Comparison of ENCODE assay signal across 8 cellular contexts in genomic region chr1:211326528-211327340, GRCh38. TPM values are rescaled to one million over a fixed set of nuclear protein-coding genes. Genes with fewer than 3 reads are reported as not detected.
DNase-seq lines count a peak whose midpoint lies in the region; ATAC-seq and TF ChIP-seq lines count a peak whose summit lies in the region.

Gene TRAF5 (plus strand): TSS chr1:211326833. CDS start chr1:211353240, 26,407 bp downstream.

- intact Hi-C loops in natural killer cell (cut with micrococcal nuclease) (loop anchor here (2.0 kb wide), 1 partner anchor 56 kb away; no protein-coding TSS in a partner anchor), transverse colon (cut with DNase I; ENCODE audit: low total_unique reads) (no loop called here)

- in situ Hi-C loops in transverse colon (cut with MboI; ENCODE audit: low pct_ligation_motif_present in 1 of 4, low pct_unique_long_range_greater_than_20kb in 1 of 4, low sequenced_read_pairs in 3 of 4): loop anchor here (10.0 kb wide), 3 partner anchors 148 to 328 kb away; no protein-coding TSS in a partner anchor

- H3K27me3 Mint-ChIP-seq in activated T-cell treated with anti-CD3 and anti-CD28 coated beads, Interleukin-2, amount 50 U/mL, for 24 hours: no peaks in the 10 kb centered on the region
- no peaks in the 10 kb centered on the region for H3K27me3 Mint-ChIP-seq in natural killer cell (ENCODE audit: low read depth in 2 of 2)

- DNase-seq in NCI-H2081 (lab: John Stamatoyannopoulos, UW) (peak; percentile 43 to 44), NCI-H2081 treated with DMSO at 0.1 percent for 48 hours (lab: John Stamatoyannopoulos, UW) (no peak), NCI-H510A treated with DMSO at 0.1 percent for 48 hours (lab: John Stamatoyannopoulos, UW) (peak; percentile 28), fibroblast of mammary gland (ENCODE audit: low read depth) (peak; percentile 56), natural killer cell (peak; percentile 48), transverse colon (peak; percentile 70)
- DNase-seq in activated T-cell treated with anti-CD3 and anti-CD28 coated beads, Interleukin-2, amount 50 U/mL, for 24 hours: peak; percentile 75

- peak within 1 kb of the TSS; percentile 88 to 95 (median 92) for H3K27ac ChIP-seq in transverse colon

- H3K27me3 ChIP-seq in transverse colon: no peaks in the 10 kb centered on the region

- no peaks in the 10 kb centered on the region for H3K36me3 ChIP-seq in transverse colon

- H3K36me3 Mint-ChIP-seq in activated T-cell treated with anti-CD3 and anti-CD28 coated beads, Interleukin-2, amount 50 U/mL, for 24 hours (ENCODE audit: low read depth): peaks cover 26% of the 10 kb centered on the region
- H3K36me3 Mint-ChIP-seq in natural killer cell: no peaks in the 10 kb centered on the region

- TF ChIP-seq CTCF in fibroblast of mammary gland (conservative IDR thresholded peaks at IDR 0.05; ENCODE audit: control insufficient read depth, insufficient read depth, low read depth, low read length) (no peak), natural killer cell (IDR thresholded peaks at IDR 0.05) (no peak), transverse colon (IDR thresholded peaks at IDR 0.05) (no peak)

- ATAC-seq in HG02642 (IDR thresholded peaks at IDR 0.05; ENCODE audit: poor library complexity, unreplicated experiment): peak; percentile 41
- ATAC-seq in natural killer cell: peak; percentile 61 to 65 (median 62)

- TF ChIP-seq EP300 in transverse colon (IDR thresholded peaks at IDR 0.05; ENCODE audit: low read depth): no peak

- peak within 1 kb of the TSS; percentile 96 for H3K27ac Mint-ChIP-seq in activated T-cell treated with anti-CD3 and anti-CD28 coated beads, Interleukin-2, amount 50 U/mL, for 24 hours
- peak within 1 kb of the TSS; percentile 90 to 96 for H3K27ac Mint-ChIP-seq in natural killer cell

- TF ChIP-seq POLR2A in transverse colon (IDR thresholded peaks at IDR 0.05): no peak

- peaks cover 12 to 54% (median 45%) of the 10 kb centered on the region in 4 donors for H3K4me1 ChIP-seq in transverse colon

- WGBS in transverse colon (ENCODE audit: low coverage in 1 of 2), 2 donors: 1% methylated on average over 24 of the region's 91 CpGs; no CpG with 5 or more reads in 1 of the 2 donors

- H3K4me3 ChIP-seq in fibroblast of mammary gland (ENCODE audit: control insufficient read depth, low read depth, low read length) (peak within 1 kb of the TSS; percentile 65), transverse colon (peak within 1 kb of the TSS; percentile 80 to 94 (median 84))

- no peaks in the 10 kb centered on the region for H3K9me3 Mint-ChIP-seq in activated T-cell treated with anti-CD3 and anti-CD28 coated beads, Interleukin-2, amount 50 U/mL, for 24 hours
- no peaks in the 10 kb centered on the region for H3K9me3 Mint-ChIP-seq in natural killer cell

- no peaks in the 10 kb centered on the region for H3K9me3 ChIP-seq in transverse colon

- H3K4me1 Mint-ChIP-seq in activated T-cell treated with anti-CD3 and anti-CD28 coated beads, Interleukin-2, amount 50 U/mL, for 24 hours (ENCODE audit: low read depth): peaks cover 85% of the 10 kb centered on the region
- H3K4me1 Mint-ChIP-seq in natural killer cell: peaks cover 55 to 64% of the 10 kb centered on the region in 2 donors

- peak within 1 kb of the TSS; percentile 89 for H3K4me3 Mint-ChIP-seq in activated T-cell treated with anti-CD3 and anti-CD28 coated beads, Interleukin-2, amount 50 U/mL, for 24 hours
- H3K4me3 Mint-ChIP-seq in natural killer cell: peak within 1 kb of the TSS; percentile 95

RNA-seq across cellular contexts. Expression of gene TRAF5, which starts in this region (rescaled TPM):
- total RNA-seq in natural killer cell (10 to 100 TPM; 52.3 to 74.4 (median 55.6) TPM), transverse colon (10 to 100 TPM; 10.5 to 30.5 (median 17.0) TPM)
